ENCODE assay signal across 2 cellular contexts in genomic region chr21:25373126-25374082, GRCh38.
TF ChIP-seq lines count a peak whose summit lies in the region.

No MANE protein-coding gene starts in this region.

TF ChIP-seq in SK-N-SH, 30 proteins besides CTCF, POLR2A, EP300 and RAD21 (continued from another document):
- TF ChIP-seq REST (IDR thresholded peaks at IDR 0.05; ENCODE audit: low read depth, low read length) (no peak), RXRA (IDR thresholded peaks at IDR 0.05; ENCODE audit: borderline replicate concordance, low read depth) (no peak), NRF1 (IDR thresholded peaks at IDR 0.05; ENCODE audit: low read depth, low read length) (no peak), TCF12 (IDR thresholded peaks at IDR 0.05) (no peak), IRF3 (IDR thresholded peaks at IDR 0.05; ENCODE audit: low read depth, low read length) (no peak), TEAD4 (IDR thresholded peaks at IDR 0.05; ENCODE audit: borderline replicate concordance, insufficient read depth) (no peak), ELF1 (IDR thresholded peaks at IDR 0.05) (no peak), FOXM1 (IDR thresholded peaks at IDR 0.05; ENCODE audit: low read depth) (no peak), PBX3 (IDR thresholded peaks at IDR 0.05) (no peak), MEF2A (IDR thresholded peaks at IDR 0.05; ENCODE audit: borderline replicate concordance, low read depth) (no peak), SIN3A (IDR thresholded peaks at IDR 0.05; ENCODE audit: borderline replicate concordance, low read depth, low read length) (no peak)

TF ChIP-seq in SK-N-SH treated with all-trans-retinoic acid at 6 μM for 48 hours, 23 proteins besides CTCF, POLR2A, EP300 and RAD21 (continued from another document):
- TF ChIP-seq TSHZ2 (CRISPR knock-in tag; IDR thresholded peaks at IDR 0.05) (no peak), ESRRG (CRISPR knock-in tag; IDR thresholded peaks at IDR 0.05) (no peak), CSDC2 (CRISPR knock-in tag; IDR thresholded peaks at IDR 0.05) (no peak), ZC3H10 (CRISPR knock-in tag; IDR thresholded peaks at IDR 0.05) (no peak), POU6F1 (CRISPR knock-in tag; IDR thresholded peaks at IDR 0.05; ENCODE audit: borderline replicate concordance, low read depth) (no peak), ZFP3 (CRISPR knock-in tag; IDR thresholded peaks at IDR 0.05) (no peak), SNAI2 (CRISPR knock-in tag; IDR thresholded peaks at IDR 0.05) (no peak)
